ENCODE assay signal across 20 cellular contexts in genomic region chr10:28558186-28558585, GRCh38.
"Had no signal": no experiment of that assay in that cellular context is flagged by ENCODE, and none has a peak within 500 bp of the region (broad histone marks: within the 10 kb centered on the region; RNA-seq: fewer than 3 reads in every experiment).

No MANE protein-coding gene starts in this region.

- DNase-seq: activated CD4-positive, alpha-beta memory T cell treated with anti-CD3 and anti-CD28 coated beads, Interleukin-2, amount 10 ng/mL, durations not matched to agents 7 days and 5 days; activated CD4-positive, alpha-beta T cell treated with anti-CD3 and anti-CD28 coated beads, Interleukin-2, amount 10 ng/mL, durations not matched to agents 24 days and 14 days; activated effector memory CD4-positive, alpha-beta T cell treated with anti-CD3 and anti-CD28 coated beads, Interleukin-2, amount 50 U/mL, for 16 hours; anterior cingulate cortex; body of pancreas; effector CD4-positive, alpha-beta T cell; foreskin melanocyte; immature natural killer cell; naive thymus-derived CD8-positive, alpha-beta T cell; nucleus accumbens; sigmoid colon; stimulated activated CD4-positive, alpha-beta T cell treated with anti-CD3 and anti-CD28 coated beads, Interleukin-2, amount 100 ng/mL, for 48 hours; stimulated activated CD8-positive, alpha-beta memory T cell treated with anti-CD3 and anti-CD28 coated beads, Interleukin-4, amount 100 ng/mL, for 48 hours; stimulated activated naive B cell treated with anti-CD40 and anti-IgM and Interleukin-4, amounts not matched to agents 10 μg/mL and 1 μg/mL and 100 μg/mL, for 72 hours; T-cell; upper lobe of left lung had no signal

- H3K4me3 Mint-ChIP-seq: activated CD4-positive, alpha-beta memory T cell treated with anti-CD3 and anti-CD28 coated beads, Interleukin-2, amount 10 ng/mL, durations not matched to agents 7 days and 5 days; activated CD4-positive, alpha-beta T cell treated with anti-CD3 and anti-CD28 coated beads, Interleukin-2, amount 10 ng/mL, durations not matched to agents 24 days and 14 days; activated naive CD4-positive, alpha-beta T cell treated with anti-CD3 and anti-CD28 coated beads, Interleukin-2, amount 50 U/mL, for 24 hours; stimulated activated naive B cell treated with anti-CD40 and anti-IgM and Interleukin-4, amounts not matched to agents 10 μg/mL and 1 μg/mL and 100 μg/mL, for 72 hours had no signal

- H3K27me3 ChIP-seq: body of pancreas, sigmoid colon, upper lobe of left lung had no signal

- H3K27me3 Mint-ChIP-seq: activated CD4-positive, alpha-beta memory T cell treated with anti-CD3 and anti-CD28 coated beads, Interleukin-2, amount 10 ng/mL, durations not matched to agents 7 days and 5 days; activated CD4-positive, alpha-beta T cell treated with anti-CD3 and anti-CD28 coated beads, Interleukin-2, amount 10 ng/mL, durations not matched to agents 24 days and 14 days; activated naive CD4-positive, alpha-beta T cell treated with anti-CD3 and anti-CD28 coated beads, Interleukin-2, amount 50 U/mL, for 24 hours; naive thymus-derived CD8-positive, alpha-beta T cell; stimulated activated naive B cell treated with anti-CD40 and anti-IgM and Interleukin-4, amounts not matched to agents 10 μg/mL and 1 μg/mL and 100 μg/mL, for 72 hours; T-cell had no signal

- ATAC-seq: body of pancreas; esophagus mucosa; naive thymus-derived CD8-positive, alpha-beta T cell; stimulated activated naive B cell treated with anti-CD40 and anti-IgM and Interleukin-4, amounts not matched to agents 10 μg/mL and 1 μg/mL and 100 μg/mL, for 72 hours; T-cell had no signal

- H3K36me3 ChIP-seq: sigmoid colon, thoracic aorta had no signal

- H3K27ac Mint-ChIP-seq: activated CD4-positive, alpha-beta memory T cell treated with anti-CD3 and anti-CD28 coated beads, Interleukin-2, amount 10 ng/mL, durations not matched to agents 7 days and 5 days; activated CD4-positive, alpha-beta T cell treated with anti-CD3 and anti-CD28 coated beads, Interleukin-2, amount 10 ng/mL, durations not matched to agents 24 days and 14 days; stimulated activated naive B cell treated with anti-CD40 and anti-IgM and Interleukin-4, amounts not matched to agents 10 μg/mL and 1 μg/mL and 100 μg/mL, for 72 hours had no signal

- H3K9me3 Mint-ChIP-seq: activated CD4-positive, alpha-beta memory T cell treated with anti-CD3 and anti-CD28 coated beads, Interleukin-2, amount 10 ng/mL, durations not matched to agents 7 days and 5 days; activated CD4-positive, alpha-beta T cell treated with anti-CD3 and anti-CD28 coated beads, Interleukin-2, amount 10 ng/mL, durations not matched to agents 24 days and 14 days; activated naive CD4-positive, alpha-beta T cell treated with anti-CD3 and anti-CD28 coated beads, Interleukin-2, amount 50 U/mL, for 24 hours; immature natural killer cell; naive thymus-derived CD8-positive, alpha-beta T cell; T-cell had no signal

- H3K27ac ChIP-seq: sigmoid colon, thoracic aorta had no signal

- H3K4me3 ChIP-seq: body of pancreas, lung, sigmoid colon, thoracic aorta, upper lobe of left lung had no signal

- H3K9me3 ChIP-seq: body of pancreas, sigmoid colon, thoracic aorta, upper lobe of left lung had no signal
